ENCODE assay signal across 1 cellular context in genomic region chr4:52721968-52722814, GRCh38.
TF ChIP-seq lines count a peak whose summit lies in the region.

No MANE protein-coding gene starts in this region.

TF ChIP-seq in HepG2, 621 proteins besides CTCF, POLR2A, EP300 and RAD21 (continued from another document and continues in another):
- TF ChIP-seq ZXDC (CRISPR knock-in tag; IDR thresholded peaks at IDR 0.05) = no peak
- TF ChIP-seq ZIK1 (CRISPR knock-in tag; IDR thresholded peaks at IDR 0.05; ENCODE audit: borderline replicate concordance, low read depth) = no peak
- no peak for TF ChIP-seq CHD4 (IDR thresholded peaks at IDR 0.05; ENCODE audit: borderline replicate concordance, low read length)
- no peak; the same call in 1 of the 2 replicates for TF ChIP-seq ZNF777 (CRISPR knock-in tag; IDR thresholded peaks at IDR 0.05)
- TF ChIP-seq EHMT2 (IDR thresholded peaks at IDR 0.05; ENCODE audit: borderline replicate concordance, low read depth, low read length) = no peak
- TF ChIP-seq ZNF501 (CRISPR knock-in tag; IDR thresholded peaks at IDR 0.05) = no peak; the same call in 1 of the 2 replicates
- TF ChIP-seq AKAP8 (CRISPR knock-in tag; IDR thresholded peaks at IDR 0.05) = no peak
- no peak for TF ChIP-seq ZNF3 (CRISPR knock-in tag; IDR thresholded peaks at IDR 0.05)
- no peak for TF ChIP-seq ZKSCAN8 (CRISPR knock-in tag; IDR thresholded peaks at IDR 0.05; ENCODE audit: borderline replicate concordance)
- no peak for TF ChIP-seq ZNF432 (CRISPR knock-in tag; IDR thresholded peaks at IDR 0.05; ENCODE audit: borderline replicate concordance)
- TF ChIP-seq HOMEZ (CRISPR knock-in tag; IDR thresholded peaks at IDR 0.05; ENCODE audit: low read depth) = no peak
- TF ChIP-seq ZNF24 (IDR thresholded peaks at IDR 0.05) = no peak
- 0 out of 2 replicates have a peak, but pooled peaks have one; percentile 73 for TF ChIP-seq SMYD3 (CRISPR knock-in tag; IDR thresholded peaks at IDR 0.05)
- TF ChIP-seq RXRB (CRISPR knock-in tag; IDR thresholded peaks at IDR 0.05; ENCODE audit: borderline replicate concordance) = no peak
- TF ChIP-seq HNF4A (CRISPR knock-in tag; IDR thresholded peaks at IDR 0.05) = no peak
- peak; percentile 43; the same call in 1 of the 2 replicates for TF ChIP-seq THAP9 (CRISPR knock-in tag; IDR thresholded peaks at IDR 0.05; ENCODE audit: borderline replicate concordance)
- TF ChIP-seq ZNF124 (CRISPR knock-in tag; IDR thresholded peaks at IDR 0.05) = no peak
- TF ChIP-seq ZBTB40 (IDR thresholded peaks at IDR 0.05) = no peak
- TF ChIP-seq ZBTB40 (CRISPR knock-in tag; IDR thresholded peaks at IDR 0.05) = no peak
- no peak for TF ChIP-seq ZKSCAN1 (IDR thresholded peaks at IDR 0.05; ENCODE audit: low read length)
- TF ChIP-seq ZNF367 (CRISPR knock-in tag; IDR thresholded peaks at IDR 0.05; ENCODE audit: borderline replicate concordance) = no peak
- no peak for TF ChIP-seq HDAC6 (IDR thresholded peaks at IDR 0.05; ENCODE audit: low read depth, low read length)
- TF ChIP-seq EZH2 (conservative IDR thresholded peaks at IDR 0.05; ENCODE audit: low read depth, low read length) = no peak
- 0 out of 2 replicates have a peak, but pooled peaks have one; percentile 31 for TF ChIP-seq ZNF343 (CRISPR knock-in tag; IDR thresholded peaks at IDR 0.05)
- TF ChIP-seq NFYB (CRISPR knock-in tag; IDR thresholded peaks at IDR 0.05) = peak; percentile 83
- no peak for TF ChIP-seq TEAD2 (CRISPR knock-in tag; IDR thresholded peaks at IDR 0.05)
- no peak for TF ChIP-seq ZNF136 (CRISPR knock-in tag; IDR thresholded peaks at IDR 0.05; ENCODE audit: low read depth)
- no peak for TF ChIP-seq ZNF577 (CRISPR knock-in tag; IDR thresholded peaks at IDR 0.05; ENCODE audit: borderline replicate concordance, low read depth)
- no peak for TF ChIP-seq ATRX (CRISPR knock-in tag; IDR thresholded peaks at IDR 0.05; ENCODE audit: borderline replicate concordance)
- peak; percentile 53 for TF ChIP-seq PHF20 (CRISPR knock-in tag; IDR thresholded peaks at IDR 0.05)
- no peak for TF ChIP-seq ZNF720 (CRISPR knock-in tag; IDR thresholded peaks at IDR 0.05)
- no peak for TF ChIP-seq NCOR1 (IDR thresholded peaks at IDR 0.05; ENCODE audit: borderline replicate concordance, low read length)
- TF ChIP-seq ZNF484 (CRISPR knock-in tag; IDR thresholded peaks at IDR 0.05; ENCODE audit: borderline replicate concordance, low read depth) = no peak
- no peak for TF ChIP-seq CREBL2 (CRISPR knock-in tag; IDR thresholded peaks at IDR 0.05; ENCODE audit: borderline replicate concordance)
- TF ChIP-seq ZNF143 (CRISPR knock-in tag; IDR thresholded peaks at IDR 0.05) = no peak
- TF ChIP-seq ZNF225 (CRISPR knock-in tag; IDR thresholded peaks at IDR 0.05) = no peak
- no peak for TF ChIP-seq LCORL (IDR thresholded peaks at IDR 0.05)
- no peak for TF ChIP-seq LCORL (CRISPR knock-in tag; IDR thresholded peaks at IDR 0.05)
- no peak for TF ChIP-seq DMTF1 (CRISPR knock-in tag; IDR thresholded peaks at IDR 0.05)
- TF ChIP-seq POLR2AphosphoS2 (IDR thresholded peaks at IDR 0.05; ENCODE audit: low read depth, low read length) = 0 out of 2 replicates have a peak, but pooled peaks have one; percentile 18
- no peak for TF ChIP-seq MXI1 (IDR thresholded peaks at IDR 0.05; ENCODE audit: borderline replicate concordance, low read depth, low read length)
- TF ChIP-seq CENPT (CRISPR knock-in tag; IDR thresholded peaks at IDR 0.05; ENCODE audit: low read depth) = no peak
- no peak for TF ChIP-seq NFATC3 (CRISPR knock-in tag; IDR thresholded peaks at IDR 0.05)
- TF ChIP-seq KLF9 (CRISPR knock-in tag; IDR thresholded peaks at IDR 0.05; ENCODE audit: low read depth) = no peak
- TF ChIP-seq ZNF704 (CRISPR knock-in tag; IDR thresholded peaks at IDR 0.05; ENCODE audit: borderline replicate concordance) = no peak
- TF ChIP-seq ZNF747 (CRISPR knock-in tag; IDR thresholded peaks at IDR 0.05; ENCODE audit: borderline replicate concordance) = no peak
- no peak for TF ChIP-seq NBN (conservative IDR thresholded peaks at IDR 0.05)
- no peak for TF ChIP-seq ZNF749 (CRISPR knock-in tag; IDR thresholded peaks at IDR 0.05; ENCODE audit: borderline replicate concordance)
- no peak for TF ChIP-seq ZSCAN12 (CRISPR knock-in tag; IDR thresholded peaks at IDR 0.05)
- TF ChIP-seq HMGA1 (CRISPR knock-in tag; conservative IDR thresholded peaks at IDR 0.05) = no peak
